ENCODE assay signal across 8 cellular contexts in genomic region chrX:19739683-19740082, GRCh38.
DNase-seq lines count a peak whose midpoint lies in the region; ATAC-seq and TF ChIP-seq lines count a peak whose summit lies in the region.

No MANE protein-coding gene starts in this region.

- no peak for TF ChIP-seq EP300 in neural cell (conservative IDR thresholded peaks at IDR 0.05; ENCODE audit: poor library complexity, severe bottlenecking)

- no peaks in the 10 kb centered on the region for H3K27me3 Mint-ChIP-seq in activated CD8-positive, alpha-beta T cell treated with anti-CD3 and anti-CD28 coated beads for 36 hours

- H3K9me3 Mint-ChIP-seq in activated CD8-positive, alpha-beta T cell treated with anti-CD3 and anti-CD28 coated beads for 36 hours: no peaks in the 10 kb centered on the region

- H3K9ac ChIP-seq in neural cell (ENCODE audit: low read length): no peak overlapping the region

- peaks cover 50% of the 10 kb centered on the region for H3K36me3 Mint-ChIP-seq in activated CD8-positive, alpha-beta T cell treated with anti-CD3 and anti-CD28 coated beads for 36 hours (ENCODE audit: low read depth)

- no peak overlapping the region for H2AFZ ChIP-seq in neural cell (ENCODE audit: low read depth, low read length)

- no peaks in the 10 kb centered on the region for H3F3A ChIP-seq in neural cell (ENCODE audit: insufficient read depth, low read length, poor library complexity, severe bottlenecking)

- H4K20me1 ChIP-seq in neural cell (ENCODE audit: insufficient read depth): no peaks in the 10 kb centered on the region

- H3K27me3 ChIP-seq in AG04450 (ENCODE audit: control insufficient read depth, insufficient read depth, low read length) (no peaks in the 10 kb centered on the region), neural cell (ENCODE audit: insufficient read depth, low read depth, low read length) (no peaks in the 10 kb centered on the region)

- H3K9me2 ChIP-seq in neural cell (ENCODE audit: insufficient read depth, low read length): no peaks in the 10 kb centered on the region

- CTCF ChIA-PET in AG04450 (lab: Charles Lee): interaction anchor here (1.2 to 1.4 kb wide), 2 partner anchors 10 to 165 kb away, joined by 4 read pairs; no protein-coding TSS in a partner anchor
- CTCF ChIA-PET in activated CD8-positive, alpha-beta T cell treated with anti-CD3 and anti-CD28 coated beads for 36 hours (lab: Charles Lee): interaction anchor here (0.9 to 1.3 kb wide), 4 partner anchors 28 to 100 kb away, joined by 3 to 5 read pairs (median 3); no protein-coding TSS in a partner anchor

- H3K4me2 ChIP-seq in neural cell (ENCODE audit: low read length): no peak overlapping the region

- no peak overlapping the region for H3K27ac ChIP-seq in AG04450 (ENCODE audit: low read depth, low read length)
- no peak overlapping the region for H3K27ac ChIP-seq in neural cell (ENCODE audit: low read length)

- TF ChIP-seq CTCF in AG04450 (IDR thresholded peaks at IDR 0.05; ENCODE audit: low read depth, low read length) (peak; percentile 65), GM12872 (IDR thresholded peaks at IDR 0.05; ENCODE audit: insufficient read depth, low read depth, low read length) (peak; percentile 63; the same call in 2 of the 3 replicates), neural cell (IDR thresholded peaks at IDR 0.05; ENCODE audit: poor library complexity, severe bottlenecking) (peak; percentile 39)
- TF ChIP-seq CTCF in activated CD8-positive, alpha-beta T cell treated with anti-CD3 and anti-CD28 coated beads for 36 hours (IDR thresholded peaks at IDR 0.05): peak; percentile 58

- H3K4me3 Mint-ChIP-seq in activated CD8-positive, alpha-beta T cell treated with anti-CD3 and anti-CD28 coated beads for 36 hours: no peak overlapping the region

- DNase-seq in AG04450 (ENCODE audit: low read depth, low spot score) (peak; percentile 10), NCI-H524 (lab: John Stamatoyannopoulos, UW) (peak; percentile 34 to 77)
- DNase-seq in activated CD8-positive, alpha-beta T cell treated with anti-CD3 and anti-CD28 coated beads for 36 hours: peak; percentile 47

- no peak overlapping the region for H3K4me3 ChIP-seq in AG04450 (ENCODE audit: low read depth, low read length)
- no peak overlapping the region for H3K4me3 ChIP-seq in neural cell (ENCODE audit: low read length)

- H3K4me1 Mint-ChIP-seq in activated CD8-positive, alpha-beta T cell treated with anti-CD3 and anti-CD28 coated beads for 36 hours (ENCODE audit: low read depth): peaks cover 75% of the 10 kb centered on the region

- TF ChIP-seq RAD21 in neural cell (conservative IDR thresholded peaks at IDR 0.05): peak; percentile 30

- POLR2A ChIA-PET in AG04450 (lab: Yijun Ruan, JAX): no interaction called here
- POLR2A ChIA-PET in activated CD8-positive, alpha-beta T cell treated with anti-CD3 and anti-CD28 coated beads for 36 hours (lab: Charles Lee): interaction anchor here (1.4 kb wide), 1 partner anchor 10 kb away, joined by 4 read pairs; no protein-coding TSS in a partner anchor

- H3K36me3 ChIP-seq in neural cell (ENCODE audit: insufficient read depth, low read length): no peaks in the 10 kb centered on the region

- peak overlapping the region; percentile 85 for H3K27ac Mint-ChIP-seq in activated CD8-positive, alpha-beta T cell treated with anti-CD3 and anti-CD28 coated beads for 36 hours

- no peaks in the 10 kb centered on the region for H3K9me3 ChIP-seq in AG04450 (ENCODE audit: control insufficient read depth, insufficient read depth, low read length)
- H3K9me3 ChIP-seq in neural cell (ENCODE audit: low read length): no peaks in the 10 kb centered on the region

- peak; percentile 40 for ATAC-seq in activated CD8-positive, alpha-beta T cell treated with anti-CD3 and anti-CD28 coated beads for 36 hours
- ATAC-seq in esophagus mucosa (peak; percentile 76), GM19452 (IDR thresholded peaks at IDR 0.05; ENCODE audit: unreplicated experiment) (no peak), HG02798 (IDR thresholded peaks at IDR 0.05; ENCODE audit: poor library complexity, unreplicated experiment) (no peak)

- H3K79me2 ChIP-seq in neural cell (replicated peaks; ENCODE audit: insufficient read depth, low read length): no peaks in the 10 kb centered on the region

- intact Hi-C loops in activated CD8-positive, alpha-beta T cell treated with anti-CD3 and anti-CD28 coated beads for 36 hours (cut with micrococcal nuclease): loop anchor here (5.0 to 10.0 kb wide), 2 partner anchors 55 to 148 kb away; partner anchors contain the start of gene SH3KBP1

TF ChIP-seq in neural cell, 6 proteins besides CTCF, POLR2A, EP300 and RAD21:
- no peak for TF ChIP-seq POLR2AphosphoS5 (IDR thresholded peaks at IDR 0.05)
- TF ChIP-seq SMC3 (conservative IDR thresholded peaks at IDR 0.05; ENCODE audit: poor library complexity): peak; percentile 24

Comparison
In these comparisons a context has a peak if more than half of its experiments do, and no peak if none do; other contexts are left out.
1. ATAC-seq: peak in activated CD8-positive, alpha-beta T cell treated with anti-CD3 and anti-CD28 coated beads for 36 hours (single experiment) and esophagus mucosa (single experiment); none in GM19452 (single experiment) and HG02798 (single experiment).
2. Peak in every context shown above with its lines, with median percentiles within 50 percentile points of each other: DNase-seq and CTCF ChIP-seq.